ENCODE assay signal across 18 cellular contexts in genomic region chr13:33636955-33637670, GRCh38.
DNase-seq lines count a peak whose midpoint lies in the region; ATAC-seq and TF ChIP-seq lines count a peak whose summit lies in the region.
"Had no signal": no experiment of that assay in that cellular context is flagged by ENCODE, and none has a peak within 500 bp of the region (broad histone marks: within the 10 kb centered on the region; RNA-seq: fewer than 3 reads in every experiment).

No MANE protein-coding gene starts in this region.

- intact Hi-C loops in A673 (cut with micrococcal nuclease; ENCODE audit: unreplicated experiment), result no loop called here

- no peak for DNase-seq in activated naive CD4-positive, alpha-beta T cell treated with anti-CD3 and anti-CD28 coated beads, Interleukin-2, amount 50 U/mL, for 72 hours (ENCODE audit: low spot score in 2 of 2)
- DNase-seq in activated naive CD4-positive, alpha-beta T cell treated with anti-CD3 and anti-CD28 coated beads, Interleukin-2, amount 10 ng/mL, durations not matched to agents 7 days and 5 days, result no peak
- DNase-seq in M059J (ENCODE audit: low read depth) (peak; percentile 59), epithelial cell of esophagus (ENCODE audit: low read depth) (peak; percentile 51), NCI-H1694 treated with DMSO at 0.1 percent for 48 hours (lab: John Stamatoyannopoulos, UW) (no peak), DMS79 treated with DMSO at 0.1 percent for 48 hours (lab: John Stamatoyannopoulos, UW) (no peak), A673 (ENCODE audit: low spot score) (no peak)
- DNase-seq: activated CD4-positive, CD25-positive, alpha-beta regulatory T cell; activated CD8-positive, alpha-beta memory T cell treated with anti-CD3 and anti-CD28 coated beads, Interleukin-2, amount 50 U/mL, for 48 hours; H9; NCI-H1105; PC-9; right cardiac atrium had no signal

- peaks cover 0 to 33% of the 10 kb centered on the region in 2 donors for H3K36me3 Mint-ChIP-seq in activated naive CD4-positive, alpha-beta T cell treated with anti-CD3 and anti-CD28 coated beads, Interleukin-2, amount 50 U/mL, for 72 hours
- no peaks in the 10 kb centered on the region for H3K36me3 Mint-ChIP-seq in activated naive CD4-positive, alpha-beta T cell treated with anti-CD3 and anti-CD28 coated beads, Interleukin-2, amount 10 ng/mL, durations not matched to agents 7 days and 5 days
- no peaks in the 10 kb centered on the region for H3K36me3 Mint-ChIP-seq in stimulated activated naive CD8-positive, alpha-beta T cell treated with anti-CD3 and anti-CD28 coated beads, Interleukin-15, Interleukin-2, amounts not matched to agents 100 ng/mL and 50 ng/mL, for 24 hours (ENCODE audit: low read depth)
- H3K36me3 Mint-ChIP-seq: activated naive CD8-positive, alpha-beta T cell had no signal

- H3K36me3 ChIP-seq in A673 (ENCODE audit: insufficient read depth, low read length, poor library complexity, severe bottlenecking), result no peaks in the 10 kb centered on the region

- no TSS peak for BruUV-seq in A673 (replicated peaks; lab: Mats Ljungman, UMichigan)

- CTCF ChIA-PET in activated naive CD4-positive, alpha-beta T cell treated with anti-CD3 and anti-CD28 coated beads, Interleukin-2, amount 10 ng/mL, durations not matched to agents 7 days and 5 days (lab: Charles Lee), result interaction anchor here (0.9 kb wide), 1 partner anchor 87 kb away, joined by 4 read pairs; no protein-coding TSS in a partner anchor
- CTCF ChIA-PET in A673 (lab: Charles Lee), result no interaction called here

- no peak overlapping the region for H3K4me3 Mint-ChIP-seq in activated naive CD4-positive, alpha-beta T cell treated with anti-CD3 and anti-CD28 coated beads, Interleukin-2, amount 10 ng/mL, durations not matched to agents 7 days and 5 days
- H3K4me3 Mint-ChIP-seq in stimulated activated naive CD8-positive, alpha-beta T cell treated with anti-CD3 and anti-CD28 coated beads, Interleukin-15, Interleukin-2, amounts not matched to agents 100 ng/mL and 50 ng/mL, for 24 hours, result no peak overlapping the region
- H3K4me3 Mint-ChIP-seq: activated naive CD8-positive, alpha-beta T cell; H9 had no signal

- peaks cover 3 to 9% of the 10 kb centered on the region in 2 donors for H3K9me3 Mint-ChIP-seq in activated naive CD4-positive, alpha-beta T cell treated with anti-CD3 and anti-CD28 coated beads, Interleukin-2, amount 50 U/mL, for 72 hours
- no peaks in the 10 kb centered on the region for H3K9me3 Mint-ChIP-seq in activated naive CD4-positive, alpha-beta T cell treated with anti-CD3 and anti-CD28 coated beads, Interleukin-2, amount 10 ng/mL, durations not matched to agents 7 days and 5 days
- H3K9me3 Mint-ChIP-seq in stimulated activated naive CD8-positive, alpha-beta T cell treated with anti-CD3 and anti-CD28 coated beads, Interleukin-15, Interleukin-2, amounts not matched to agents 100 ng/mL and 50 ng/mL, for 24 hours, result peaks cover 4% of the 10 kb centered on the region
- H3K9me3 Mint-ChIP-seq: H9 had no signal

- ATAC-seq in activated naive CD4-positive, alpha-beta T cell treated with anti-CD3 and anti-CD28 coated beads, Interleukin-2, amount 50 U/mL, for 72 hours, result peak; percentile 31 to 35
- ATAC-seq: left lobe of liver had no signal

- no peaks in the 10 kb centered on the region for H3K27me3 ChIP-seq in A673 (replicated peaks; ENCODE audit: insufficient read depth, low read depth, low read length, poor library complexity)
- H3K27me3 ChIP-seq: dorsolateral prefrontal cortex had no signal

- H3K27me3 Mint-ChIP-seq in activated naive CD4-positive, alpha-beta T cell treated with anti-CD3 and anti-CD28 coated beads, Interleukin-2, amount 10 ng/mL, durations not matched to agents 7 days and 5 days, result no peaks in the 10 kb centered on the region
- H3K27me3 Mint-ChIP-seq in stimulated activated naive CD8-positive, alpha-beta T cell treated with anti-CD3 and anti-CD28 coated beads, Interleukin-15, Interleukin-2, amounts not matched to agents 100 ng/mL and 50 ng/mL, for 24 hours, result peaks cover 16% of the 10 kb centered on the region
- H3K27me3 Mint-ChIP-seq: activated naive CD8-positive, alpha-beta T cell had no signal

- peak overlapping the region; percentile 37 to 63 for H3K27ac Mint-ChIP-seq in activated naive CD4-positive, alpha-beta T cell treated with anti-CD3 and anti-CD28 coated beads, Interleukin-2, amount 50 U/mL, for 72 hours
- no peak overlapping the region for H3K27ac Mint-ChIP-seq in activated naive CD4-positive, alpha-beta T cell treated with anti-CD3 and anti-CD28 coated beads, Interleukin-2, amount 10 ng/mL, durations not matched to agents 7 days and 5 days
- H3K27ac Mint-ChIP-seq in stimulated activated naive CD8-positive, alpha-beta T cell treated with anti-CD3 and anti-CD28 coated beads, Interleukin-15, Interleukin-2, amounts not matched to agents 100 ng/mL and 50 ng/mL, for 24 hours, result peak overlapping the region; percentile 61
- H3K27ac Mint-ChIP-seq: activated naive CD8-positive, alpha-beta T cell had no signal

- H3K27ac ChIP-seq in A673 (ENCODE audit: low read depth, low read length, poor library complexity, severe bottlenecking), result no peak overlapping the region
- H3K27ac ChIP-seq: KMS-11, PC-9 had no signal

- POLR2A ChIA-PET in A673 (lab: Charles Lee; ENCODE audit: low non-redundant PET), result no interaction called here

- no peaks in the 10 kb centered on the region for H3K4me1 Mint-ChIP-seq in activated naive CD4-positive, alpha-beta T cell treated with anti-CD3 and anti-CD28 coated beads, Interleukin-2, amount 10 ng/mL, durations not matched to agents 7 days and 5 days
- H3K4me1 Mint-ChIP-seq in stimulated activated naive CD8-positive, alpha-beta T cell treated with anti-CD3 and anti-CD28 coated beads, Interleukin-15, Interleukin-2, amounts not matched to agents 100 ng/mL and 50 ng/mL, for 24 hours (ENCODE audit: low read depth), result peaks cover 40% of the 10 kb centered on the region

- no peak overlapping the region for H3K4me3 ChIP-seq in epithelial cell of esophagus (ENCODE audit: low read length)
- H3K4me3 ChIP-seq in A673 (ENCODE audit: low read depth, low read length, poor library complexity, severe bottlenecking), result no peak overlapping the region
- H3K4me3 ChIP-seq: dorsolateral prefrontal cortex, PC-9 had no signal

- peaks cover 12% of the 10 kb centered on the region for H3K4me1 ChIP-seq in A673 (ENCODE audit: insufficient read depth, low read length, poor library complexity, severe bottlenecking)

- H3K9me3 ChIP-seq in A673 (ENCODE audit: low read depth, low read length, poor library complexity, severe bottlenecking), result no peaks in the 10 kb centered on the region

- TF ChIP-seq CTCF in epithelial cell of esophagus (IDR thresholded peaks at IDR 0.05; ENCODE audit: insufficient read depth, low read depth, low read length, missing control alignments) (no peak), A673 (conservative IDR thresholded peaks at IDR 0.05; ENCODE audit: low read depth, low read length) (no peak)

Comparison
In these comparisons a context has a peak if more than half of its experiments do, and no peak if none do; other contexts are left out.
1. DNase-seq: peak in M059J (single experiment) and epithelial cell of esophagus (single experiment); none in activated naive CD4-positive, alpha-beta T cell treated with anti-CD3 and anti-CD28 coated beads, Interleukin-2, amount 50 U/mL, for 72 hours (0 of 2), activated naive CD4-positive, alpha-beta T cell treated with anti-CD3 and anti-CD28 coated beads, Interleukin-2, amount 10 ng/mL, durations not matched to agents 7 days and 5 days (single experiment), NCI-H1694 treated with DMSO at 0.1 percent for 48 hours (single experiment), DMS79 treated with DMSO at 0.1 percent for 48 hours (single experiment) and A673 (single experiment).